In the genomic region with DNA sequence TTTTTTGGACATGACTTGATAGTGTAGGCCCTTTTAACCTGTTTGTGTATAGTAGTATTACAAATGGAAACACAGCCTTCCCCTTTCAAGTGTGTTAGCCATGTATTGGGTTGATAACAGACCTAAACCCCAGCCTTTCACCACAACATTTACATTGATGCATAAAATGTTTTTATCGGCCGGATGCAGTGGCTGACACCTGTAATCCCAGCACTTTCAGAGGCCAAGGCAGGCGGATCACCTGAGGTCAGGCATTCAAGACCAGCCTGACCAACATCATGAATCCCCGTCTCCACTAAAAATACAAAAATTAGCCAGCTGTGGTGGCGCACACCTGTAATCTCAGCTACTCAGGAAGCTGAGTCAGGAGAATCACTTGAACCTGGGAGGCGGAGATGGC, we compare ENCODE assay signal across 2 cellular contexts. TPM values are rescaled to one million over a fixed set of nuclear protein-coding genes. Genes with fewer than 3 reads are reported as not detected.
"Had no signal": no experiment of that assay in that cellular context is flagged by ENCODE, and none has a peak within 500 bp of the region (broad histone marks: within the 10 kb centered on the region; RNA-seq: fewer than 3 reads in every experiment).

No MANE protein-coding gene starts in this region.

RNA-seq across cellular contexts. Expression of a gene that starts 45.3 kb away (rescaled TPM):
- total RNA-seq: natural killer cell; natural killer cell treated with Interleukin-12 subunit alpha and Interleukin-12 subunit beta and Interleukin-15 and Interleukin-18, amount 100 ng/mL, for 72 hours had no signal
